Comparison of ENCODE assay signal across 9 cellular contexts in genomic region chr2:205686231-205687017, GRCh38. TPM values are rescaled to one million over a fixed set of nuclear protein-coding genes. Genes with fewer than 3 reads are reported as not detected.
DNase-seq lines count a peak whose midpoint lies in the region; ATAC-seq and TF ChIP-seq lines count a peak whose summit lies in the region.
"Had no signal": no experiment of that assay in that cellular context is flagged by ENCODE, and none has a peak within 500 bp of the region (broad histone marks: within the 10 kb centered on the region; RNA-seq: fewer than 3 reads in every experiment).

No MANE protein-coding gene starts in this region.

- peaks cover 0 to 23% (median 2%) of the 10 kb centered on the region in 4 donors for H3K4me1 ChIP-seq in right lobe of liver
- H3K4me1 ChIP-seq in tibial artery: peaks cover 0 to 46% (median 32%) of the 10 kb centered on the region in 4 donors

- peak overlapping the region; percentile 72 for H3K4me3 Mint-ChIP-seq in activated T-cell treated with anti-CD3 and anti-CD28 coated beads, Interleukin-2, amount 50 U/mL, for 24 hours
- H3K4me3 Mint-ChIP-seq in brain: peak overlapping the region; percentile 90 to 95 (median 93)

- H3K4me3 ChIP-seq in right lobe of liver (peak overlapping the region; percentile 51 to 56 (median 52)), tibial artery (peak overlapping the region; percentile 59 to 79)
- H3K4me3 ChIP-seq: K562 had no signal

- DNase-seq in activated T-cell treated with anti-CD3 and anti-CD28 coated beads, Interleukin-2, amount 50 U/mL, for 24 hours: no peak
- DNase-seq in activated T-cell treated with anti-CD3 and anti-CD28 coated beads for 4 hours (no peak), right lobe of liver (peak in 1 of 3 donors; percentile 46), tibial artery (no peak), NOMO-1 treated with dmso at 0.1 percent for 144 hours (lab: John Stamatoyannopoulos, UW; ENCODE audit: unreplicated experiment) (no peak)

- H3K9me3 ChIP-seq in right lobe of liver (no peaks in the 10 kb centered on the region), tibial artery (no peaks in the 10 kb centered on the region)

- H3K36me3 ChIP-seq in right lobe of liver: no peaks in the 10 kb centered on the region
- H3K36me3 ChIP-seq in tibial artery: no peaks in the 10 kb centered on the region

- H3K4me1 Mint-ChIP-seq in activated T-cell treated with anti-CD3 and anti-CD28 coated beads, Interleukin-2, amount 50 U/mL, for 24 hours (ENCODE audit: low read depth): peaks cover 35% of the 10 kb centered on the region
- H3K4me1 Mint-ChIP-seq in brain: peaks cover 75% of the 10 kb centered on the region

- WGBS in right lobe of liver (ENCODE audit: insufficient coverage, low coverage, low lambda C conversion rate, missing lambda C conversion rate): 5% methylated on average over 32 of the region's 43 CpGs

- peaks cover 79% of the 10 kb centered on the region for H3K27me3 Mint-ChIP-seq in activated T-cell treated with anti-CD3 and anti-CD28 coated beads, Interleukin-2, amount 50 U/mL, for 24 hours
- peaks cover 79% of the 10 kb centered on the region for H3K27me3 Mint-ChIP-seq in brain

- no peaks in the 10 kb centered on the region for H3K36me3 Mint-ChIP-seq in activated T-cell treated with anti-CD3 and anti-CD28 coated beads, Interleukin-2, amount 50 U/mL, for 24 hours (ENCODE audit: low read depth)
- peaks cover 6% of the 10 kb centered on the region for H3K36me3 Mint-ChIP-seq in brain

- no peak for TF ChIP-seq POLR2A in right lobe of liver (IDR thresholded peaks at IDR 0.05)

- H3K27ac ChIP-seq in right lobe of liver: peak overlapping the region in 1 of 3 donors; percentile 86
- peak overlapping the region; percentile 75 to 76 for H3K27ac ChIP-seq in tibial artery

- peaks cover 0 to 5% of the 10 kb centered on the region in 2 donors for H3K27me3 ChIP-seq in right lobe of liver
- peaks cover 0 to 13% of the 10 kb centered on the region in 2 donors for H3K27me3 ChIP-seq in tibial artery

- intact Hi-C loops in right lobe of liver (cut with DNase I) (no loop called here), tibial artery (cut with DNase I; ENCODE audit: low total_unique reads) (no loop called here)

- ATAC-seq in right lobe of liver (peak in 1 of 4 donors; percentile 7), HG03039 (IDR thresholded peaks at IDR 0.05; ENCODE audit: unreplicated experiment) (no peak), HG03097 (IDR thresholded peaks at IDR 0.05; ENCODE audit: low FRiP score, unreplicated experiment) (no peak)
- ATAC-seq: K562 had no signal

- H3K27ac Mint-ChIP-seq in activated T-cell treated with anti-CD3 and anti-CD28 coated beads, Interleukin-2, amount 50 U/mL, for 24 hours: no peak overlapping the region
- H3K27ac Mint-ChIP-seq in brain: peak overlapping the region; percentile 45 to 92 (median 88)

- TF ChIP-seq CTCF in brain (conservative IDR thresholded peaks at IDR 0.05) (peak; percentile 32 to 60), right lobe of liver (IDR thresholded peaks at IDR 0.05) (no peak), tibial artery (IDR thresholded peaks at IDR 0.05) (no peak)

- H3K9me3 Mint-ChIP-seq in activated T-cell treated with anti-CD3 and anti-CD28 coated beads, Interleukin-2, amount 50 U/mL, for 24 hours: no peaks in the 10 kb centered on the region
- H3K9me3 Mint-ChIP-seq in brain: peaks cover 0 to 15% (median 3%) of the 10 kb centered on the region in 5 experiments

RNA-seq across cellular contexts. Expression of gene NRP2, which starts 4.1 kb away (rescaled TPM):
- 10.2 TPM for polyA plus RNA-seq in brain (ENCODE audit: insufficient read depth, low read depth, low replicate concordance)
- total RNA-seq in right lobe of liver: 10 to 100 TPM in 3 of 6 experiments, 1 to 10 TPM in 3; 5.5 to 23.7 (median 8.6) TPM

Comparison
In these comparisons a context has a peak if more than half of its experiments do, and no peak if none do; other contexts are left out.
1. CTCF ChIP-seq: peak in brain (2 of 2); none in right lobe of liver (0 of 4) and tibial artery (0 of 2).